ENCODE assay signal across 27 cellular contexts in the genomic region with DNA sequence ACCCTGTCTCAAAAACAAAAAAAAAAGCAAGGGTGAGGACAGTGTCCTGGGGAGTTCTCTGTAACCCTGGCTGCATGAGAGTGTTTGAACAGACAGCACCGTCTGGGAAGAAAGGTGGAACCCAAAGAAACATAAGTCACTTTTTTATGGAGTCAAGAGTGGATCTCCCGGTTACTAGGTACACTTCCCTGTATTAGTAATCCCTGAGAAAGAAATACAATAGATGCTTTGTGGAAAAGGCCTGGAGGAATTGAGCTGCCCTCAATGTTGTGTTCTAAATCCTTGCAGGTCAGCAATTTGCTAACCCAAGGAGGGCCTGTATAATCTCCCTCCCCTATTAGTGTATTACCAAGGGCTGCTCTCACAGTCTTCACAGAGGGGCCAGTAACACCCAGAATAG. TPM values are rescaled to one million over a fixed set of nuclear protein-coding genes. Genes with fewer than 3 reads are reported as not detected.
DNase-seq lines count a peak whose midpoint lies in the region; ATAC-seq and TF ChIP-seq lines count a peak whose summit lies in the region.
"Had no signal": no experiment of that assay in that cellular context is flagged by ENCODE, and none has a peak within 500 bp of the region (broad histone marks: within the 10 kb centered on the region; RNA-seq: fewer than 3 reads in every experiment).

No MANE protein-coding gene starts in this region.

- H4K20me1 ChIP-seq in osteoblast (ENCODE audit: insufficient read depth, low read length), result no peaks in the 10 kb centered on the region

- H3K36me3 ChIP-seq in Caco-2 (ENCODE audit: control insufficient read depth, insufficient read depth, low read length), result no peaks in the 10 kb centered on the region
- peaks cover 4% of the 10 kb centered on the region for H3K36me3 ChIP-seq in osteoblast (ENCODE audit: insufficient read depth, low read length)
- H3K36me3 ChIP-seq: pancreas, right atrium auricular region had no signal

- H3K4me3 Mint-ChIP-seq in Caco-2 (ENCODE audit: unreplicated experiment), result no peak overlapping the region
- H3K4me3 Mint-ChIP-seq: nephron had no signal

- H3K79me2 ChIP-seq in osteoblast (ENCODE audit: insufficient read depth, low read length), result no peaks in the 10 kb centered on the region

- POLR2A ChIA-PET in Caco-2 (lab: Charles Lee), result no interaction called here

- H3K4me1 ChIP-seq in Caco-2, result peaks cover 26% of the 10 kb centered on the region
- H3K4me1 ChIP-seq in osteoblast (ENCODE audit: insufficient read depth, low read length), result peaks cover 20% of the 10 kb centered on the region

- no peak overlapping the region for H3K4me3 ChIP-seq in Caco-2 (ENCODE audit: low read depth, low read length)
- H3K4me3 ChIP-seq in epithelial cell of esophagus (ENCODE audit: low read length), result no peak overlapping the region
- H3K4me3 ChIP-seq in osteoblast (ENCODE audit: insufficient read depth, low read length), result no peak overlapping the region
- H3K4me3 ChIP-seq: BLaER1 treated with 17β-estradiol and CSF1 and Interleukin-3, amounts not matched to agents 10 nM and 100 nM; GM12878; lower lobe of right lung; pancreas; right atrium auricular region; spleen had no signal

- H3K27ac ChIP-seq in osteoblast (ENCODE audit: low read depth, low read length), result no peak overlapping the region
- H3K27ac ChIP-seq: BLaER1 treated with 17β-estradiol and CSF1 and Interleukin-3, amounts not matched to agents 10 nM and 100 nM; lower lobe of right lung; pancreas; right atrium auricular region; spleen had no signal

- TF ChIP-seq CTCF in Caco-2 (IDR thresholded peaks at IDR 0.05; ENCODE audit: insufficient read depth in 1 of 2, low read depth in 1 of 2, low read length in 1 of 2, severe bottlenecking in 1 of 2, unreplicated experiment in 1 of 2) (no peak), epithelial cell of esophagus (IDR thresholded peaks at IDR 0.05; ENCODE audit: insufficient read depth, low read depth, low read length, missing control alignments) (no peak), osteoblast (IDR thresholded peaks at IDR 0.05; ENCODE audit: extremely low read depth, low read depth, low read length) (no peak)

- H3K9me3 Mint-ChIP-seq in Caco-2 (ENCODE audit: unreplicated experiment), result no peaks in the 10 kb centered on the region
- H3K9me3 Mint-ChIP-seq: nephron had no signal

- H2AFZ ChIP-seq in osteoblast (ENCODE audit: low read length), result no peak overlapping the region

- H3K27ac Mint-ChIP-seq in Caco-2 (ENCODE audit: unreplicated experiment), result peak overlapping the region; percentile 32

- H3K27me3 Mint-ChIP-seq in Caco-2 (ENCODE audit: insufficient read depth, unreplicated experiment), result no peaks in the 10 kb centered on the region

- H3K36me3 Mint-ChIP-seq in Caco-2 (ENCODE audit: insufficient read depth, unreplicated experiment), result peaks cover 12% of the 10 kb centered on the region

- H3K27me3 ChIP-seq in Caco-2 (replicated peaks; ENCODE audit: control insufficient read depth, insufficient read depth, low read length) (no peaks in the 10 kb centered on the region), osteoblast (ENCODE audit: insufficient read depth, low read length) (no peaks in the 10 kb centered on the region)
- H3K27me3 ChIP-seq: BLaER1 treated with 17β-estradiol and CSF1 and Interleukin-3, amounts not matched to agents 10 nM and 100 nM; pancreas; right atrium auricular region; spleen had no signal

- H3K4me2 ChIP-seq in osteoblast (ENCODE audit: insufficient read depth, low read length), result no peak overlapping the region
- H3K4me2 ChIP-seq: BLaER1 treated with 17β-estradiol and CSF1 and Interleukin-3, amounts not matched to agents 10 nM and 100 nM; SK-N-SH had no signal

- intact Hi-C loops in Caco-2 (cut with micrococcal nuclease; ENCODE audit: unreplicated experiment), result no loop called here

- H3K4me1 Mint-ChIP-seq in Caco-2 (ENCODE audit: low read depth, unreplicated experiment), result no peaks in the 10 kb centered on the region

- BruUV-seq in Caco-2 (replicated peaks; lab: Mats Ljungman, UMichigan), result no TSS peak

- no peaks in the 10 kb centered on the region for H3K9me3 ChIP-seq in Caco-2
- H3K9me3 ChIP-seq in osteoblast (ENCODE audit: low read depth, low read length), result no peaks in the 10 kb centered on the region
- H3K9me3 ChIP-seq: BLaER1 treated with 17β-estradiol and CSF1 and Interleukin-3, amounts not matched to agents 10 nM and 100 nM; lower lobe of right lung; pancreas; right atrium auricular region; SK-N-SH; spleen had no signal

- no peak for ATAC-seq in GM19328 (IDR thresholded peaks at IDR 0.05; ENCODE audit: unreplicated experiment)
- ATAC-seq: GM12878, lower lobe of right lung had no signal

- DNase-seq in Caco-2 (no peak), HT1080 (ENCODE audit: low read depth) (peak; percentile 46), epithelial cell of esophagus (ENCODE audit: low read depth) (peak; percentile 60), osteoblast (ENCODE audit: insufficient read length, low spot score, missing footprints) (peak; percentile 14), NK-92 (lab: John Stamatoyannopoulos, UW; ENCODE audit: unreplicated experiment) (no peak), NCI-H774 (lab: John Stamatoyannopoulos, UW) (no peak), DMS114 treated with DMSO at 0.1 percent for 48 hours (lab: John Stamatoyannopoulos, UW; ENCODE audit: unreplicated experiment) (no peak)
- DNase-seq: activated effector memory CD4-positive, alpha-beta T cell treated with anti-CD3 and anti-CD28 coated beads, Interleukin-2, amount 50 U/mL, for 16 hours; activated T-cell treated with anti-CD3 and anti-CD28 coated beads for 4 hours; IMR-90; kidney; lower lobe of right lung; NCI-H1092; NCI-H187; NCI-H2171; NCI-H526; pancreas; SK-N-SH; spleen; stimulated activated CD4-positive, alpha-beta T cell treated with anti-CD3 and anti-CD28 coated beads, Interleukin-2, amount 100 ng/mL, for 48 hours; T-helper 2 cell; trophoblast cell had no signal

- CTCF ChIA-PET in Caco-2 (lab: Charles Lee), result no interaction called here

RNA-seq across cellular contexts. Expression of a gene that starts 16.6 kb away (rescaled TPM):
- 38.8 and 39.2 TPM in 2 replicates for total RNA-seq in Caco-2 (2022)
- 64.7 and 88.3 TPM in 2 replicates for total RNA-seq in HT1080 (2014; rRNA removed; shearing (Covaris generic))
- 90.7 and 105 TPM in 2 replicates for polyA plus RNA-seq in HT1080 (2015; cell fraction: cytosol; rRNA removed)
- 96.3 and 106 TPM in 2 replicates for polyA plus RNA-seq in HT1080 (2015; cell fraction: nucleus; rRNA removed)
- 85.0 and 87.2 TPM in 2 replicates for total RNA-seq in osteoblast

Comparison
In these comparisons a context has a peak if more than half of its experiments do, and no peak if none do; other contexts are left out.
1. DNase-seq: peak in HT1080 (single experiment), epithelial cell of esophagus (single experiment) and osteoblast (single experiment); none in Caco-2 (0 of 2), NK-92 (single experiment), NCI-H774 (single experiment) and DMS114 treated with DMSO at 0.1 percent for 48 hours (single experiment).